11 cellular contexts compared by ENCODE assay signal in genomic region chr15:61820951-61821350, GRCh38.
"Had no signal": no experiment of that assay in that cellular context is flagged by ENCODE, and none has a peak within 500 bp of the region (broad histone marks: within the 10 kb centered on the region; RNA-seq: fewer than 3 reads in every experiment).

No MANE protein-coding gene starts in this region.

- H3K27ac Mint-ChIP-seq: GM23338, H9, HFFc6 had no signal

- H3K4me1 ChIP-seq: HAP-1 had no signal

- H3K4me3 Mint-ChIP-seq: GM23338, H9, HFFc6 had no signal

- H3K9me3 Mint-ChIP-seq: GM23338, H9, HFFc6 had no signal

- DNase-seq: GM23248, GOT3, H7, H9, HCEC 1CT, HFFc6 had no signal

- H3K9me3 ChIP-seq: HAP-1 had no signal

- H3K36me3 ChIP-seq: HAP-1 had no signal

- ATAC-seq: GM23338, HCT116 had no signal

- H3K4me3 ChIP-seq: GM23248, GM23338, HAP-1 had no signal

- H3K9ac ChIP-seq: GM23248 had no signal

- H3K27ac ChIP-seq: GM23248 had no signal

- FAIRE-seq: H1, H54 had no signal
